In the genomic region with DNA sequence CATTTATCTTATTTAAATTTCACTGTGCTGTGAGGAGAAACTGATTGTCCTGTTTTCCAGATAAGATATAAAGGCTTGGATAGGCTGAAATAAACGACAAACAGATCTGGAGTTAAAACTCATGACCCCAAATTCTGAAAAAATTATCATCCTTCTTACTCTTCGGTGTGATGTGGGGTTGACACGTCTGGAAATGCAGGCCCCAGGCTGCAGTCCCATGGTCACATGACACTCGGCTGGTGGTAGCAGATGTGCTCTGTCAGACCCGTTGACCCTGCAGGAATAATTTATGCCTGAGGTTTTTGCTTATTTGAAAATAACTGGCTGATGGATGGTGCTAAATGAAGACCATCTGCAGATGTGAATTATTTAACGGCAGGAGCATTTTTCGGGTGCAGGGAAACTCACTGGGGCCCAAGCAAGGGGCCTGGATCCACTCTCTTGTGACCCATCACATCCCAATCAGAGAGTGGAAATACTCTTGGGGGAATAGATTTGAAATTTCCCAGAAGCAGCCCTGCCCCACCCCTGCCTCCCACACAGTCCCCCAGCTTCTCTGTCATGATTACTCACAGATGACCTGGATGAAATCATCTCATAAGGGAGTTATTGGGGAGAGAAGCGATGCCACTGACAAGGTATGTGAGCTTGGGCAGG, we compare ENCODE assay signal across 20 cellular contexts. TPM values are rescaled to one million over a fixed set of nuclear protein-coding genes. Genes with fewer than 3 reads are reported as not detected.
"Had no signal": no experiment of that assay in that cellular context is flagged by ENCODE, and none has a peak within 500 bp of the region (broad histone marks: within the 10 kb centered on the region; RNA-seq: fewer than 3 reads in every experiment).

No MANE protein-coding gene starts in this region.

- H3K27me3 ChIP-seq: cardiac muscle cell, tibial artery had no signal

- DNase-seq: activated B cell treated with CpG ODN at 0.5 μM for 24 hours; activated CD4-positive, alpha-beta T cell treated with anti-CD3 and anti-CD28 coated beads for 36 hours; activated CD4-positive, alpha-beta T cell treated with anti-CD3 and anti-CD28 coated beads, Interleukin-2, amount 50 U/mL, for 4 hours; activated naive CD4-positive, alpha-beta T cell treated with anti-CD3 and anti-CD28 coated beads, Interleukin-2, amount 10 ng/mL, durations not matched to agents 7 days and 5 days; activated T-cell treated with anti-CD3 and anti-CD28 coated beads, Interleukin-2, amount 50 U/mL, for 48 hours; amygdala; effector CD4-positive, alpha-beta T cell; erythroblast; heart left ventricle; left colon; naive thymus-derived CD4-positive, alpha-beta T cell; posterior cingulate gyrus; spleen; stimulated activated CD4-positive, alpha-beta T cell treated with anti-CD3 and anti-CD28 coated beads, Interleukin-4, amount 100 ng/mL, for 4 hours; T-helper 9 cell; tibial artery had no signal

- H3K27ac ChIP-seq: cardiac muscle cell, heart left ventricle, spleen, tibial artery had no signal

- H3K36me3 ChIP-seq: cardiac muscle cell, heart left ventricle, spleen, tibial artery had no signal

- H3K4me3 ChIP-seq: cardiac muscle cell, heart left ventricle, spleen, tibial artery had no signal

- H3K4me1 ChIP-seq: heart left ventricle, spleen, tibial artery had no signal

RNA-seq across cellular contexts. Expression of a gene that starts 47.7 kb away (rescaled TPM):
- total RNA-seq: activated CD4-positive, alpha-beta T cell treated with anti-CD3 and anti-CD28 coated beads for 36 hours; activated CD8-positive, alpha-beta memory T cell treated with anti-CD3 and anti-CD28 coated beads for 36 hours; cardiac muscle cell; lung microvascular endothelial cell; T-helper 1 cell treated with Interleukin-12 subunit alpha and Interleukin-12 subunit beta and Interleukin-4 antibody, amounts not matched to agents 30 ng/mL and 1 ng/mL, for 36 hours had no signal
